ENCODE assay signal across 1 cellular context in the genomic region with DNA sequence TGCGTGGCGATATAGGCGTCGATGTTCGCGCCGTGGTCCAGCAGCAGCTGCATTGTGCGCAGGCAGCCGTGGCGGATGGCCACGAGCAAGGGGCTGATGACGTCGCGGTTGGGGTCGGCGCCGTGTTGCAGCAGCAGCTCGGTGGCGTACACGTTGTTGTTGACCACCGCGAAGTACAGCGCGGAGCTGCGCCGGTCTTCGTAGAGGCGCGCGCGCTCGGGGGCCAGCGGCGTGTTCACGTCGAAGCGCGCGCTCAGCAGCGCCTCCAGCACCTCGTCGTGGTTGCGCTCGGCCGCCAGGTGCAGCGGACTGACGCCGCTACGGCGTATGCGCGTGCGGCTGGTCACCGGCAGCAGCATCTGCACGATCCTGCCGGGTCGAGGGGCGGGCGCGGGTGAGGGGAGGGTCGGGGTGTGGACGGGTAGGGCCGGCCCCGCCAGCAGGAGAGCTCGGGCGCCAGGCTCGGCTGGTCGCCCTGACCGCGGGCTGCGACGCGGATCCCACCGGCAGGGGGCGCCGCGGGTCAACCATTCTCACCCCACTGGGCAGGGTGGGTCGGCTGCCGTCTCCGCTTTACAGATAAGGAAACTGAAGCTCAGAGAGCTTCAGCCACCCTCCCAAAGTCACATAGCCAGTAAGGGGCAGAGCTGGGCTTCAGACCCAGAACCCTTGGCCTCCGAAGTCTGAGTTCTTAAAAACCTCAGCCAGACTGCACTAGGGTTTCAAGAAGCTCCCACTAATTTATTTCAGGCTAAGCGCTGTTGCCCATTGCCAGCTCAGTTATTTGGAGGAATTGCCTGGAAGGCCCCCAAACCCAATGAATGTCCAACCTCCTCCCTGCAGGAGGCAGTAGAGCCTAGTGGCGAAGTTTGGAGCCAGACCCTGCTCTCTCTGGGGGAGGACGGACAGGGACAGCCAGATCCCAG.
TF ChIP-seq lines count a peak whose summit lies in the region.

No MANE protein-coding gene starts in this region.

TF ChIP-seq in K562, 482 proteins besides CTCF, POLR2A, EP300 and RAD21:
- no peak for TF ChIP-seq ATF2 (CRISPR knock-in tag; IDR thresholded peaks at IDR 0.05)
- peak; percentile 65 for TF ChIP-seq CTCFL (IDR thresholded peaks at IDR 0.05; ENCODE audit: borderline replicate concordance, insufficient read depth, low read depth, low read length, poor library complexity, severe bottlenecking)
- peak; percentile 32 for TF ChIP-seq ZFP36 (IDR thresholded peaks at IDR 0.05; ENCODE audit: low read depth, low read length, partially characterized antibody)
- TF ChIP-seq, protein P1, sequence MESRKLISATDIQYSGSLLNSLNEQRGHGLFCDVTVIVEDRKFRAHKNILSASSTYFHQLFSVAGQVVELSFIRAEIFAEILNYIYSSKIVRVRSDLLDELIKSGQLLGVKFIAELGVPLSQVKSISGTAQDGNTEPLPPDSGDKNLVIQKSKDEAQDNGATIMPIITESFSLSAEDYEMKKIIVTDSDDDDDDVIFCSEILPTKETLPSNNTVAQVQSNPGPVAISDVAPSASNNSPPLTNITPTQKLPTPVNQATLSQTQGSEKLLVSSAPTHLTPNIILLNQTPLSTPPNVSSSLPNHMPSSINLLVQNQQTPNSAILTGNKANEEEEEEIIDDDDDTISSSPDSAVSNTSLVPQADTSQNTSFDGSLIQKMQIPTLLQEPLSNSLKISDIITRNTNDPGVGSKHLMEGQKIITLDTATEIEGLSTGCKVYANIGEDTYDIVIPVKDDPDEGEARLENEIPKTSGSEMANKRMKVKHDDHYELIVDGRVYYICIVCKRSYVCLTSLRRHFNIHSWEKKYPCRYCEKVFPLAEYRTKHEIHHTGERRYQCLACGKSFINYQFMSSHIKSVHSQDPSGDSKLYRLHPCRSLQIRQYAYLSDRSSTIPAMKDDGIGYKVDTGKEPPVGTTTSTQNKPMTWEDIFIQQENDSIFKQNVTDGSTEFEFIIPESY (CRISPR knock-in tag; IDR thresholded peaks at IDR 0.05), result peak; percentile 93
- peak; percentile 28; the same call in 1 of the 2 replicates for TF ChIP-seq SMC3 (conservative IDR thresholded peaks at IDR 0.05; ENCODE audit: insufficient read depth, low read depth, low read length)
TF ChIP-seq in K562: peak in this region for 4.
